1 cellular context compared by ENCODE assay signal in genomic region chr16:30407794-30408534, GRCh38.
TF ChIP-seq lines count a peak whose summit lies in the region.

No MANE protein-coding gene starts in this region.

TF ChIP-seq in IMR-90, 13 proteins besides CTCF, POLR2A, EP300 and RAD21 (continued from another document):
- no peak for TF ChIP-seq ELK1 (IDR thresholded peaks at IDR 0.05; ENCODE audit: borderline replicate concordance, low read depth, low read length)
- TF ChIP-seq RFX5 (IDR thresholded peaks at IDR 0.05; ENCODE audit: low read depth, low read length): no peak
